Comparison of ENCODE assay signal across 8 cellular contexts in genomic region chr4:112637552-112637866, GRCh38. TPM values are rescaled to one million over a fixed set of nuclear protein-coding genes. Genes with fewer than 3 reads are reported as not detected.
DNase-seq lines count a peak whose midpoint lies in the region; ATAC-seq, FAIRE-seq and TF ChIP-seq lines count a peak whose summit lies in the region.

No MANE protein-coding gene starts in this region.

- TSS peak; percentile 73 for BruUV-seq in MCF 10A (replicated peaks; lab: Mats Ljungman, UMichigan)

- H3K4me2 ChIP-seq in BLaER1, result peak overlapping the region; percentile 85

- H3K27me3 Mint-ChIP-seq in MCF 10A (ENCODE audit: insufficient read depth, unreplicated experiment), result no peaks in the 10 kb centered on the region
- no peaks in the 10 kb centered on the region for H3K27me3 Mint-ChIP-seq in activated CD4-positive, alpha-beta T cell treated with anti-CD3 and anti-CD28 coated beads for 36 hours

- CTCF ChIA-PET in MCF 10A (lab: Yijun Ruan, JAX), result interaction anchor here (0.5 to 1.6 kb wide), 10 partner anchors 9 to 783 kb away, joined by 3 to 6 read pairs (median 3); no protein-coding TSS in a partner anchor
- CTCF ChIA-PET in activated CD4-positive, alpha-beta T cell treated with anti-CD3 and anti-CD28 coated beads for 36 hours (lab: Charles Lee), result interaction anchor here (1.0 to 2.9 kb wide), 4 partner anchors 10 to 128 kb away, joined by 3 to 12 read pairs (median 4); no protein-coding TSS in a partner anchor

- H3K27ac ChIP-seq in BLaER1, result peak overlapping the region; percentile 97

- H3K4me1 ChIP-seq in BLaER1, result peaks cover 38% of the 10 kb centered on the region

- POLR2A ChIA-PET in MCF 10A (lab: Yijun Ruan, JAX), result interaction anchor here (0.6 to 1.5 kb wide), 7 partner anchors 10 to 304 kb away, joined by 3 to 8 read pairs (median 4); no protein-coding TSS in a partner anchor
- POLR2A ChIA-PET in activated CD4-positive, alpha-beta T cell treated with anti-CD3 and anti-CD28 coated beads for 36 hours (lab: Charles Lee), result interaction anchor here (0.6 kb wide), 1 partner anchor 314 kb away, joined by 3 read pairs; no protein-coding TSS in a partner anchor

- ATAC-seq in HG03108 (IDR thresholded peaks at IDR 0.05; ENCODE audit: unreplicated experiment), result peak; percentile 2
- no peak for ATAC-seq in activated CD4-positive, alpha-beta T cell treated with anti-CD3 and anti-CD28 coated beads for 36 hours

- H3K4me3 ChIP-seq in BLaER1, result peak overlapping the region; percentile 81

- no peaks in the 10 kb centered on the region for H3K9me3 Mint-ChIP-seq in MCF 10A (ENCODE audit: unreplicated experiment)
- H3K9me3 Mint-ChIP-seq in activated CD4-positive, alpha-beta T cell treated with anti-CD3 and anti-CD28 coated beads for 36 hours (ENCODE audit: low read depth), result no peaks in the 10 kb centered on the region

- H3K4me1 Mint-ChIP-seq in MCF 10A (ENCODE audit: insufficient read depth, unreplicated experiment), result peaks cover 14% of the 10 kb centered on the region
- H3K4me1 Mint-ChIP-seq in activated CD4-positive, alpha-beta T cell treated with anti-CD3 and anti-CD28 coated beads for 36 hours, result peaks cover 24% of the 10 kb centered on the region

- no peaks in the 10 kb centered on the region for H3K9me3 ChIP-seq in BLaER1

- intact Hi-C loops in MCF 10A (cut with micrococcal nuclease), result loop anchor here (10.0 kb wide), 2 partner anchors 217 to 517 kb away; no protein-coding TSS in a partner anchor
- intact Hi-C loops in activated CD4-positive, alpha-beta T cell treated with anti-CD3 and anti-CD28 coated beads for 36 hours (cut with DNase I, micrococcal nuclease), result loop anchor here (1.0 to 5.0 kb wide), 10 partner anchors 98 to 1125 kb away; partner anchors contain the start of genes AP1AR (in 2 of the 2), TIFA (in 2 of the 2) and CAMK2D (in 1 of the 2)

- peaks cover 2% of the 10 kb centered on the region; the same call in 1 of the 2 replicates for H4K20me1 ChIP-seq in BLaER1

- H3K27me3 ChIP-seq in BLaER1, result no peaks in the 10 kb centered on the region

- H3K4me3 Mint-ChIP-seq in MCF 10A (ENCODE audit: unreplicated experiment), result no peak overlapping the region
- no peak overlapping the region for H3K4me3 Mint-ChIP-seq in activated CD4-positive, alpha-beta T cell treated with anti-CD3 and anti-CD28 coated beads for 36 hours

- FAIRE-seq in RCC 7860 (lab: Jason Lieb, UNC), result no peak

- H3K36me3 Mint-ChIP-seq in MCF 10A (ENCODE audit: insufficient read depth, unreplicated experiment), result peaks cover 6% of the 10 kb centered on the region
- peaks cover 3% of the 10 kb centered on the region for H3K36me3 Mint-ChIP-seq in activated CD4-positive, alpha-beta T cell treated with anti-CD3 and anti-CD28 coated beads for 36 hours (ENCODE audit: low read depth)

- H3K9ac ChIP-seq in BLaER1, result peak overlapping the region; percentile 91

- H3K27ac Mint-ChIP-seq in MCF 10A (ENCODE audit: low read depth, unreplicated experiment), result no peak overlapping the region
- no peak overlapping the region for H3K27ac Mint-ChIP-seq in activated CD4-positive, alpha-beta T cell treated with anti-CD3 and anti-CD28 coated beads for 36 hours

- peaks cover 2% of the 10 kb centered on the region; the same call in 1 of the 2 replicates for H3K36me3 ChIP-seq in BLaER1

- TF ChIP-seq CTCF in MCF 10A (IDR thresholded peaks at IDR 0.05; ENCODE audit: unreplicated experiment), result no peak

- DNase-seq in MCF 10A (ENCODE audit: unreplicated experiment), result no peak
- DNase-seq in midbrain (lab: John Stamatoyannopoulos, UW), result peak; percentile 65
- no peak for DNase-seq in NCI-H510A (lab: John Stamatoyannopoulos, UW)
- no peak for DNase-seq in activated effector memory CD4-positive, alpha-beta T cell treated with anti-CD3 and anti-CD28 coated beads, Interleukin-2, amount 50 U/mL, for 16 hours
- DNase-seq in activated CD4-positive, alpha-beta T cell treated with anti-CD3 and anti-CD28 coated beads for 36 hours, result no peak
- no peak for DNase-seq in RCC 7860 (ENCODE audit: low spot score)

RNA-seq across cellular contexts. Expression of gene LARP7, which starts 0.6 kb away (rescaled TPM):
- 33.8 and 36.3 TPM in 2 replicates for total RNA-seq in MCF 10A (2022)
- 10 to 100 TPM; 46.5 to 47.1 TPM for total RNA-seq in activated CD4-positive, alpha-beta T cell treated with anti-CD3 and anti-CD28 coated beads for 36 hours

RNA-seq across cellular contexts. Expression of gene ZGRF1, which starts 0.8 kb away (rescaled TPM):
- 6.1 and 6.9 TPM in 2 replicates for total RNA-seq in MCF 10A (2022)
- 10 to 100 TPM; 38.4 to 45.0 TPM for total RNA-seq in activated CD4-positive, alpha-beta T cell treated with anti-CD3 and anti-CD28 coated beads for 36 hours
